In genomic region chr11:119084663-119085522, GRCh38 we compare ENCODE assay signal across 8 cellular contexts. TPM values are rescaled to one million over a fixed set of nuclear protein-coding genes. Genes with fewer than 3 reads are reported as not detected.
A peak's percentile ranks its signal among the peaks of the same experiment; 100 is the strongest.
DNase-seq lines count a peak whose midpoint lies in the region; ATAC-seq and TF ChIP-seq lines count a peak whose summit lies in the region.

HMBS (plus strand) TSS chr11:119084881; CDS start chr11:119085034, 153 bp downstream.

- H3K9me3 Mint-ChIP-seq in dendritic cell treated with granulocyte-macrophage colony-stimulating factor and Interleukin-4, amounts not matched to agents 40 ng/mL and 50 ng/mL, for 4 days, result no peaks in the 10 kb centered on the region

- no peak for TF ChIP-seq CTCF in left lung (IDR thresholded peaks at IDR 0.05)

- no peaks in the 10 kb centered on the region for H3K27me3 ChIP-seq in left lung

- peaks cover 60% of the 10 kb centered on the region for H3K4me1 Mint-ChIP-seq in dendritic cell treated with granulocyte-macrophage colony-stimulating factor and Interleukin-4, amounts not matched to agents 40 ng/mL and 50 ng/mL, for 4 days (ENCODE audit: low read depth)

- ATAC-seq in GM19372 (IDR thresholded peaks at IDR 0.05; ENCODE audit: low read depth, unreplicated experiment) (peak; percentile 91), HG03558 (IDR thresholded peaks at IDR 0.05; ENCODE audit: extremely low read depth, unreplicated experiment) (peak; percentile 58), left lung (peak; percentile 95)

- peak within 1 kb of the TSS; percentile 93 for H3K27ac Mint-ChIP-seq in dendritic cell treated with granulocyte-macrophage colony-stimulating factor and Interleukin-4, amounts not matched to agents 40 ng/mL and 50 ng/mL, for 4 days

- H3K4me3 ChIP-seq in left lung, result peak within 1 kb of the TSS; percentile 68 to 75

- peaks cover 7 to 44% of the 10 kb centered on the region in 2 donors for H3K4me1 ChIP-seq in left lung

- H3K9me3 ChIP-seq in left lung, result no peaks in the 10 kb centered on the region

- peak within 1 kb of the TSS; percentile 90 for H3K4me3 Mint-ChIP-seq in dendritic cell treated with granulocyte-macrophage colony-stimulating factor and Interleukin-4, amounts not matched to agents 40 ng/mL and 50 ng/mL, for 4 days

- intact Hi-C loops in dendritic cell treated with granulocyte-macrophage colony-stimulating factor and Interleukin-4, amounts not matched to agents 40 ng/mL and 50 ng/mL, for 4 days (cut with micrococcal nuclease), result loop anchor here (1.0 kb wide), 1 partner anchor 28 kb away; the partner anchor contains the start of gene HYOU1
- intact Hi-C loops in left lung (cut with DNase I), result no loop called here

- H3K36me3 ChIP-seq in left lung, result peaks cover 0 to 30% of the 10 kb centered on the region in 2 donors

- DNase-seq in C1 segment of cervical spinal cord (lab: John Stamatoyannopoulos, UW) (peak; percentile 88 to 99 (median 96)), NCI-H748 treated with DMSO at 0.1 percent for 48 hours (lab: John Stamatoyannopoulos, UW) (peak; percentile 78), left lung (peak; percentile 95 to 98)
- DNase-seq in activated CD4-positive, alpha-beta T cell treated with anti-CD3 and anti-CD28 coated beads, Interleukin-2, amount 50 U/mL, for 24 hours (ENCODE audit: low read depth in 1 of 2, low spot score in 1 of 2), result peak; percentile 83 to 90
- DNase-seq in stimulated activated CD4-positive, alpha-beta T cell treated with anti-CD3 and anti-CD28 coated beads, Interleukin-2, amount 100 ng/mL, for 48 hours, result peak; percentile 82 to 83

- no peaks in the 10 kb centered on the region for H3K27me3 Mint-ChIP-seq in dendritic cell treated with granulocyte-macrophage colony-stimulating factor and Interleukin-4, amounts not matched to agents 40 ng/mL and 50 ng/mL, for 4 days

- peak within 1 kb of the TSS; percentile 84 to 95 for H3K27ac ChIP-seq in left lung

- H3K36me3 Mint-ChIP-seq in dendritic cell treated with granulocyte-macrophage colony-stimulating factor and Interleukin-4, amounts not matched to agents 40 ng/mL and 50 ng/mL, for 4 days (ENCODE audit: low read depth), result peaks cover 36% of the 10 kb centered on the region

RNA-seq across cellular contexts. Expression of gene HMBS, which starts in this region (rescaled TPM):
- 10 to 100 TPM; 16.5 to 32.0 TPM for total RNA-seq in left lung

Comparison
In these comparisons a context has a peak if more than half of its experiments do, and no peak if none do; other contexts are left out.
1. Peak in every context shown above with its lines: DNase-seq, ATAC-seq, H3K4me3 ChIP-seq and H3K27ac ChIP-seq.